1 cellular context compared by ENCODE assay signal in genomic region chr9:96856363-96857286, GRCh38.
TF ChIP-seq lines count a peak whose summit lies in the region.

No MANE protein-coding gene starts in this region.

TF ChIP-seq in K562, 482 proteins besides CTCF, POLR2A, EP300 and RAD21 (continued from another document):
- TF ChIP-seq ZC3H11A (IDR thresholded peaks at IDR 0.05; ENCODE audit: low read depth, low read length) (0 out of 2 replicates have a peak, but pooled peaks have one; percentile 17), ZNF57 (CRISPR knock-in tag; IDR thresholded peaks at IDR 0.05) (0 out of 2 replicates have a peak, but pooled peaks have one; percentile 47), RB1 (IDR thresholded peaks at IDR 0.05; ENCODE audit: low read depth) (0 out of 2 replicates have a peak, but pooled peaks have one; percentile 33), USF2 (CRISPR knock-in tag; IDR thresholded peaks at IDR 0.05) (no peak), MXI1 (IDR thresholded peaks at IDR 0.05; ENCODE audit: low read depth, low read length) (no peak), BHLHE40 (IDR thresholded peaks at IDR 0.05; ENCODE audit: low read length) (peak; percentile 57), MBD2 (IDR thresholded peaks at IDR 0.05; ENCODE audit: borderline replicate concordance, low read depth) (no peak), EZH2 (IDR thresholded peaks at IDR 0.05; ENCODE audit: borderline replicate concordance, low read depth, low read length) (no peak), POLR3A (IDR thresholded peaks at IDR 0.05; ENCODE audit: borderline replicate concordance, extremely low read depth, insufficient read depth, insufficient read length) (no peak), NFXL1 (CRISPR knock-in tag; IDR thresholded peaks at IDR 0.05) (no peak), POLR2B (IDR thresholded peaks at IDR 0.05; ENCODE audit: low read depth, partially characterized antibody) (no peak)
